5 cellular contexts compared by ENCODE assay signal in the genomic region with DNA sequence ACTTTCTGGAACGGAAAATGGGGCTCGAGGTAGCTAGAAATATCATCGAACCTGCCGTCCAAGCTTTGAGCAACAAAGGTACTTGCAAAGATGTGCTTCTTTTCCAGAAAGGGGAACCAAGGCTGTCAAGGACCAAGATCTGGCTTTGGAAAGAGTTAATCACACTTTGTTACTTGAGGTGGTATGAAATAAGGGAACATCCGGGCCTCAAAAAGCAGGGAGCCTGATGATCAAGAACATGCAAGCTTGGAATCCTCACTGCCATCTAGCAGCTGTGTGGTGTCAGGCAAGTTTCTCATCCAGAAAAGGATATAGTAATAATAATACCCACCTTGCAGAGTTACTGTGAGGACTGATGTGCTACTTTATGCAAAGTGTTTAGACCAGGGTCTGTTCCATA.
"Had no signal": no experiment of that assay in that cellular context is flagged by ENCODE, and none has a peak within 500 bp of the region (broad histone marks: within the 10 kb centered on the region; RNA-seq: fewer than 3 reads in every experiment).

No MANE protein-coding gene starts in this region.

- H3K27ac ChIP-seq: HL-60 had no signal

- H3K4me3 ChIP-seq: K562 had no signal

- DNase-seq: IMR-90, KBM-7, KG1 had no signal
